Comparison of ENCODE assay signal across 8 cellular contexts in genomic region chr19:17385878-17386611, GRCh38. TPM values are rescaled to one million over a fixed set of nuclear protein-coding genes. Genes with fewer than 3 reads are reported as not detected.
DNase-seq lines count a peak whose midpoint lies in the region; ATAC-seq and TF ChIP-seq lines count a peak whose summit lies in the region.

No MANE protein-coding gene starts in this region.

- TF ChIP-seq EP300 in stomach (IDR thresholded peaks at IDR 0.05): no peak

- H3K27me3 ChIP-seq in stomach: peaks cover 0 to 12% (median 0%) of the 10 kb centered on the region in 3 donors

- H3K4me3 ChIP-seq in stomach: no peak overlapping the region

- H3K9me3 ChIP-seq in stomach: peaks cover 0 to 6% (median 2%) of the 10 kb centered on the region in 4 donors

- H3K4me1 ChIP-seq in stomach: peaks cover 9 to 21% (median 16%) of the 10 kb centered on the region in 4 donors

- 33 to 62% (median 38%) methylated on average over 7 to 20 of the region's 20 CpGs for WGBS in stomach, 5 donors

- no peaks in the 10 kb centered on the region for H3K36me3 ChIP-seq in stomach

- TF ChIP-seq POLR2A in stomach (IDR thresholded peaks at IDR 0.05): no peak

- peak in 5 of 7 experiments; percentile 73 to 92 (median 89) for TF ChIP-seq CTCF in stomach (IDR thresholded peaks at IDR 0.05)

- H3K27ac ChIP-seq in stomach: no peak overlapping the region

- DNase-seq in NCI-H1417 (lab: John Stamatoyannopoulos, UW): peak; percentile 4 to 46 (median 10)
- no peak for DNase-seq in NCI-H1417 treated with DMSO at 0.1 percent for 48 hours (lab: John Stamatoyannopoulos, UW)
- DNase-seq in NCI-H1694 treated with DMSO at 0.1 percent for 48 hours (lab: John Stamatoyannopoulos, UW): peak; percentile 25
- peak; percentile 80 for DNase-seq in activated CD4-positive, alpha-beta T cell treated with anti-CD3 and anti-CD28 coated beads for 48 hours
- peak; percentile 43 for DNase-seq in effector CD8-positive, alpha-beta T cell (lab: John Stamatoyannopoulos, UW)
- DNase-seq in mucosa of gallbladder (ENCODE audit: low spot score): peak; percentile 46
- peak; percentile 65 for DNase-seq in stomach

- no peak for ATAC-seq in HG03354 (IDR thresholded peaks at IDR 0.05; ENCODE audit: poor library complexity, severe bottlenecking, unreplicated experiment)

- intact Hi-C loops in stomach (cut with DNase I; ENCODE audit: low total_unique reads): loop anchor here (5.0 kb wide), 1 partner anchor 39 kb away; no protein-coding TSS in a partner anchor

RNA-seq across cellular contexts. Expression of gene CCDC194, which starts 8.0 kb away (rescaled TPM):
- total RNA-seq in mucosa of gallbladder (1.0 TPM), stomach (not detected)
- polyA plus RNA-seq in stomach: not detected

RNA-seq across cellular contexts. Expression of gene PLVAP, which starts 8.9 kb away (rescaled TPM):
- total RNA-seq in mucosa of gallbladder (166 TPM), stomach (10 to 100 TPM in 4 of 5 donors, 1 to 10 TPM in 1; 5.8 to 62.2 (median 25.0) TPM)
- 10 to 100 TPM; 34.5 to 95.1 (median 48.6) TPM for polyA plus RNA-seq in stomach

RNA-seq across cellular contexts. Expression of gene BST2, which starts 19.4 kb away (rescaled TPM):
- total RNA-seq in mucosa of gallbladder: 90.6 TPM
- total RNA-seq in stomach: 100 to 1,000 TPM in 2 of 5 donors, 10 to 100 TPM in 2, 1 to 10 TPM in 1; 6.4 to 182 (median 38.4) TPM
- 10 to 100 TPM; 34.4 to 68.0 (median 59.1) TPM for polyA plus RNA-seq in stomach

RNA-seq across cellular contexts. Expression of gene MVB12A, which starts 33.8 kb away (rescaled TPM):
- total RNA-seq in mucosa of gallbladder: 61.2 TPM
- total RNA-seq in stomach: 10 to 100 TPM in 4 of 5 donors, 1 to 10 TPM in 1; 9.9 to 76.3 (median 44.0) TPM
- 10 to 100 TPM; 63.7 to 67.0 (median 66.0) TPM for polyA plus RNA-seq in stomach

RNA-seq across cellular contexts. Expression of gene GTPBP3, which starts 48.7 kb away (rescaled TPM):
- total RNA-seq in mucosa of gallbladder (24.7 TPM), stomach (10 to 100 TPM; 17.1 to 93.9 (median 68.7) TPM)
- 10 to 100 TPM; 11.2 to 11.8 (median 11.4) TPM for polyA plus RNA-seq in stomach
